In the genomic region with DNA sequence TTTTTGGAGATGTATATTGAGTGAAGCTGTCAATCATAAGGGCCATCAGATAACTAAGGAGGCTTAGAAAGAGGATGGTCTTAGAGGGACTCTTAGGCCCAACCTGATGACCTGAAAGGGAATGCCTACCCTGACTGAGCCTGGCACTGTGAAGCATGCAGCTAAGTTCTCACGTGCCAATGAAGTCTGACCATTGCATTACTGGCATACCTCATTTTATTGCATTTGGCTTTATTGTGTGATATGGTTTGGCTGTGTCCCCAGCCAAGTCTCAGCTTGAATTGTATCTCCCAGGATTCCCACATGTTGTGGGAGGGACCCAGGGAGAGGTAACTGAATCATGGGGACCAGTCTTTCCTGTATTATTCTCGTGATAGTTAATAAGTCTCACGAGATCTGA, we compare ENCODE assay signal across 21 cellular contexts.
DNase-seq lines count a peak whose midpoint lies in the region; ATAC-seq and TF ChIP-seq lines count a peak whose summit lies in the region.
"Had no signal": no experiment of that assay in that cellular context is flagged by ENCODE, and none has a peak within 500 bp of the region (broad histone marks: within the 10 kb centered on the region; RNA-seq: fewer than 3 reads in every experiment).

No MANE protein-coding gene starts in this region.

- H3K36me3 ChIP-seq in BJ (ENCODE audit: control insufficient read depth, insufficient read depth, low read length) (no peaks in the 10 kb centered on the region), GM23248 (ENCODE audit: low read depth) (no peaks in the 10 kb centered on the region), esophagus squamous epithelium (no peaks in the 10 kb centered on the region)

- no peaks in the 10 kb centered on the region for H3K79me2 ChIP-seq in GM23248 (ENCODE audit: insufficient read depth)

- H3K9me3 ChIP-seq in GM23248 (ENCODE audit: low read depth) (no peaks in the 10 kb centered on the region), esophagus squamous epithelium (no peaks in the 10 kb centered on the region)
- H3K9me3 ChIP-seq: SK-N-SH had no signal

- H3K9ac ChIP-seq in GM23248 = no peak overlapping the region
- H3K9ac ChIP-seq: SK-N-SH had no signal

- TF ChIP-seq CTCF in BJ (IDR thresholded peaks at IDR 0.05; ENCODE audit: insufficient read depth, low read depth, low read length) = no peak
- TF ChIP-seq CTCF in esophagus squamous epithelium (IDR thresholded peaks at IDR 0.05) = no peak

- no peak for TF ChIP-seq POLR2A in esophagus squamous epithelium (IDR thresholded peaks at IDR 0.05)

- H3K4me1 ChIP-seq in GM23248 (ENCODE audit: insufficient read depth) (peaks cover 10% of the 10 kb centered on the region; the same call in 1 of the 2 replicates), esophagus squamous epithelium (no peaks in the 10 kb centered on the region)

- intact Hi-C loops in esophagus squamous epithelium (cut with DNase I) = no loop called here

- H3K4me3 ChIP-seq in BJ (ENCODE audit: low read depth, low read length) = no peak overlapping the region
- no peak overlapping the region for H3K4me3 ChIP-seq in GM23248
- no peak overlapping the region for H3K4me3 ChIP-seq in esophagus squamous epithelium
- H3K4me3 ChIP-seq: K562 had no signal

- in situ Hi-C loops in GM23248 (cut with MboI) = no loop called here

- no peaks in the 10 kb centered on the region for H3K27me3 ChIP-seq in BJ (ENCODE audit: control insufficient read depth, insufficient read depth, low read length)
- no peaks in the 10 kb centered on the region for H3K27me3 ChIP-seq in GM23248 (replicated peaks; ENCODE audit: insufficient read depth)
- H3K27me3 ChIP-seq in esophagus squamous epithelium = no peaks in the 10 kb centered on the region

- WGBS in GM23248 (ENCODE audit: low coverage in 1 of 2, low lambda C conversion rate in 2 of 2, missing lambda C conversion rate in 2 of 2), 2 experiments = 65 to 71% methylated on average over 3 of the region's 3 CpGs
- 57 to 71% methylated on average over 3 of the region's 3 CpGs for WGBS in esophagus squamous epithelium, 2 donors

- H4K20me1 ChIP-seq in GM23248 (ENCODE audit: insufficient read depth) = no peaks in the 10 kb centered on the region

- H3F3A ChIP-seq in GM23248 (ENCODE audit: insufficient read depth) = no peaks in the 10 kb centered on the region

- peak; percentile 45 for DNase-seq in BJ (ENCODE audit: low read depth)
- DNase-seq in GM23248 = peak; percentile 69
- peak; percentile 27 for DNase-seq in epidermal melanocyte (ENCODE audit: insufficient read length, low spot score)
- DNase-seq in activated CD8-positive, alpha-beta memory T cell treated with anti-CD3 and anti-CD28 coated beads, Interleukin-2, amount 50 U/mL, for 4 hours = no peak
- DNase-seq in activated gamma-delta T cell (lab: John Stamatoyannopoulos, UW) = no peak
- no peak for DNase-seq in esophagus squamous epithelium (lab: John Stamatoyannopoulos, UW)
- DNase-seq: EL, GOT3, NCI-H1092, NCI-H1436, NCI-H187 treated with DMSO at 0.1 percent for 48 hours, NCI-H2107, NCI-H748 treated with DMSO at 0.1 percent for 48 hours, SIG-M5, SK-N-SH had no signal

- H2AFZ ChIP-seq in GM23248 = no peak overlapping the region

- CTCF ChIA-PET in BJ (lab: Yijun Ruan, JAX) = no interaction called here

- no peak overlapping the region for H3K27ac ChIP-seq in GM23248
- H3K27ac ChIP-seq in esophagus squamous epithelium = no peak overlapping the region
- H3K27ac ChIP-seq: HL-60, RWPE1 had no signal

- POLR2A ChIA-PET in BJ (lab: Charles Lee) = no interaction called here

- H3K9me2 ChIP-seq in GM23248 (ENCODE audit: insufficient read depth) = no peaks in the 10 kb centered on the region
- H3K9me2 ChIP-seq: SK-N-SH had no signal

- H3K4me2 ChIP-seq in GM23248 (ENCODE audit: unreplicated experiment) = no peak overlapping the region
- H3K4me2 ChIP-seq: SK-N-SH had no signal

- no peak for ATAC-seq in GM21528 (IDR thresholded peaks at IDR 0.05; ENCODE audit: low FRiP score, unreplicated experiment)
- ATAC-seq: HCT116, HepG2, K562 had no signal

Comparison
In these comparisons a context has a peak if more than half of its experiments do, and no peak if none do; other contexts are left out.
1. DNase-seq: peak in BJ (single experiment), GM23248 (single experiment) and epidermal melanocyte (single experiment); none in activated CD8-positive, alpha-beta memory T cell treated with anti-CD3 and anti-CD28 coated beads, Interleukin-2, amount 50 U/mL, for 4 hours (single experiment), activated gamma-delta T cell (single experiment) and esophagus squamous epithelium (single experiment).